Comparison of ENCODE assay signal across 1 cellular context in the genomic region with DNA sequence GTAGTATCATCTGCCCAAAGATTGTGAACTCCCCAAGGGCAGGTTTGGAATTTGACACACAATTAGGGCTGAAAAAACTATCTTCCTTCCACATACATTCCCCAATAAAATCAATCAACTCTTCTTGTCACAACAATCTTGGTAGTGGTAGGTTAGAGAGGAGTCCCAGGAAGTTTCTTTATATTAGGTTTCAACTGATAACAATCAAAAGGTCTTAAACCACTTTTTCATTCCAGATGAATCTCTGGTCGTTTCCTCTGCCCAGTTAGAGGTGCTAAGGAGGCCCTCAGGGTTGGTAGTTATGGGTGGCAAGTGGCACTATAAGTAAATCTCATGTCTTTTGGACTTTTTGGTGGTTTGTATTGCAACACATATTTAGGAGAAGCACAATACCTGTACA.
TF ChIP-seq lines count a peak whose summit lies in the region.

No MANE protein-coding gene starts in this region.

TF ChIP-seq in H1, 55 proteins besides CTCF, POLR2A, EP300 and RAD21:
- TF ChIP-seq EZH2 (IDR thresholded peaks at IDR 0.05; ENCODE audit: low read depth, low read length, severe bottlenecking) (no peak), CHD1 (IDR thresholded peaks at IDR 0.05; ENCODE audit: low read depth, low read length) (no peak), CHD2 (IDR thresholded peaks at IDR 0.05; ENCODE audit: low read length) (no peak), EGR1 (IDR thresholded peaks at IDR 0.05; ENCODE audit: borderline replicate concordance, low read depth, low read length) (no peak), RBBP5 (IDR thresholded peaks at IDR 0.05; ENCODE audit: borderline replicate concordance, low read depth, low read length) (no peak), TAF1 (IDR thresholded peaks at IDR 0.05; ENCODE audit: low read depth, low read length) (no peak), TCF12 (IDR thresholded peaks at IDR 0.05; ENCODE audit: low read depth, low read length) (no peak), SP1 (IDR thresholded peaks at IDR 0.05; ENCODE audit: low read depth, low read length) (no peak), SP4 (IDR thresholded peaks at IDR 0.05; ENCODE audit: low read length) (no peak), SIN3A (conservative IDR thresholded peaks at IDR 0.05 in 1 of 2, IDR thresholded peaks at IDR 0.05 in 1 of 2; ENCODE audit: low read depth in 1 of 2, low read length in 2 of 2) (no peak)
- TF ChIP-seq, protein P1, sequence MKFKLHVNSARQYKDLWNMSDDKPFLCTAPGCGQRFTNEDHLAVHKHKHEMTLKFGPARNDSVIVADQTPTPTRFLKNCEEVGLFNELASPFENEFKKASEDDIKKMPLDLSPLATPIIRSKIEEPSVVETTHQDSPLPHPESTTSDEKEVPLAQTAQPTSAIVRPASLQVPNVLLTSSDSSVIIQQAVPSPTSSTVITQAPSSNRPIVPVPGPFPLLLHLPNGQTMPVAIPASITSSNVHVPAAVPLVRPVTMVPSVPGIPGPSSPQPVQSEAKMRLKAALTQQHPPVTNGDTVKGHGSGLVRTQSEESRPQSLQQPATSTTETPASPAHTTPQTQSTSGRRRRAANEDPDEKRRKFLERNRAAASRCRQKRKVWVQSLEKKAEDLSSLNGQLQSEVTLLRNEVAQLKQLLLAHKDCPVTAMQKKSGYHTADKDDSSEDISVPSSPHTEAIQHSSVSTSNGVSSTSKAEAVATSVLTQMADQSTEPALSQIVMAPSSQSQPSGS (IDR thresholded peaks at IDR 0.05; ENCODE audit: low read length), result no peak
- TF ChIP-seq, protein P2, sequence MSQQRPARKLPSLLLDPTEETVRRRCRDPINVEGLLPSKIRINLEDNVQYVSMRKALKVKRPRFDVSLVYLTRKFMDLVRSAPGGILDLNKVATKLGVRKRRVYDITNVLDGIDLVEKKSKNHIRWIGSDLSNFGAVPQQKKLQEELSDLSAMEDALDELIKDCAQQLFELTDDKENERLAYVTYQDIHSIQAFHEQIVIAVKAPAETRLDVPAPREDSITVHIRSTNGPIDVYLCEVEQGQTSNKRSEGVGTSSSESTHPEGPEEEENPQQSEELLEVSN (IDR thresholded peaks at IDR 0.05), result no peak
